Comparison of ENCODE assay signal across 13 cellular contexts in the genomic region with DNA sequence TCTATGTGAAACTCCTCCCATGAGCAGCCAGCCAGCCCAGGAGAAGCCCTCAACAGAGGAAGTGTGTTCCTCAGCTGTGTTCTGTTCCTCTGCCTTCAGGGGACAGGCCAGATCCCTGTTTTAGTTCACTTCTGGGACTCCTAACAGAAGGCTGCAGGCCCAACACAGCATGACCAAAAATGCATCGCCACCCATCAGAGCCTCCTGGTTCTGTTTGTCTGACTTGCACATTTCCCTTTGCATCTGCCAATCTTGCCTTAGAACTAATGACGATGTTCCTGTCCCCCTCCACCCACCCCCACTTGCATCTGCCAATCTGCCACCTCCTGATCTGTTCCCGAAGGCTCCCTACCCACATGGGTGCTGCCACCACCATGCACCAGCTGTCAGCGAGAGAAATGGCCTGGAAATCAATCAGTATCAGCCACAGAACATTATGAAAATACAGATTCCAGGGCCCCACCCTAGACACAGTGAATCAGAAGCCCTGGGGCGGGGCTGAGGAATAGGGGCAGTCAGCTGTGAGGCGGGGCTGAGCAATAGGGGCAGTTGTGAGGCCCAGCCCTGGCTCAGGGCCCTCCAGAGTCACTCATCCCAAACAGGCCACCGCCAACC. TPM values are rescaled to one million over a fixed set of nuclear protein-coding genes. Genes with fewer than 3 reads are reported as not detected.
DNase-seq lines count a peak whose midpoint lies in the region; TF ChIP-seq lines count a peak whose summit lies in the region.
"Had no signal": no experiment of that assay in that cellular context is flagged by ENCODE, and none has a peak within 500 bp of the region (broad histone marks: within the 10 kb centered on the region; RNA-seq: fewer than 3 reads in every experiment).

No MANE protein-coding gene starts in this region.

- peaks cover 6% of the 10 kb centered on the region for H3K27me3 Mint-ChIP-seq in endodermal cell (ENCODE audit: insufficient read depth)

- H3K9me3 ChIP-seq in endodermal cell (ENCODE audit: control insufficient read depth, low read length) (no peaks in the 10 kb centered on the region), sigmoid colon (no peaks in the 10 kb centered on the region), transverse colon (no peaks in the 10 kb centered on the region)
- H3K9me3 ChIP-seq: heart right ventricle, thoracic aorta had no signal

- peaks cover 16% of the 10 kb centered on the region for H3K36me3 Mint-ChIP-seq in endodermal cell (ENCODE audit: low read depth)

- H3K27ac ChIP-seq in endodermal cell (ENCODE audit: low read depth, low read length) (no peak overlapping the region), sigmoid colon (no peak overlapping the region), transverse colon (no peak overlapping the region)
- H3K27ac ChIP-seq: 22Rv1, heart right ventricle, thoracic aorta had no signal

- H3K4me3 Mint-ChIP-seq in endodermal cell = no peak overlapping the region

- H3K4me3 ChIP-seq in endodermal cell (ENCODE audit: low read length) (no peak overlapping the region), sigmoid colon (no peak overlapping the region), transverse colon (no peak overlapping the region)
- H3K4me3 ChIP-seq: heart right ventricle, thoracic aorta had no signal

- no peaks in the 10 kb centered on the region for H3K9me3 Mint-ChIP-seq in endodermal cell

- no peak for TF ChIP-seq POLR2A in sigmoid colon (IDR thresholded peaks at IDR 0.05)
- no peak for TF ChIP-seq POLR2A in transverse colon (IDR thresholded peaks at IDR 0.05)

- H3K4me1 Mint-ChIP-seq in endodermal cell = peaks cover 3% of the 10 kb centered on the region

- H3K4me1 ChIP-seq in endodermal cell (ENCODE audit: control insufficient read depth, insufficient read depth, low read length) (no peaks in the 10 kb centered on the region), sigmoid colon (peaks cover 0 to 13% (median 10%) of the 10 kb centered on the region in 4 donors), transverse colon (peaks cover 0 to 10% (median 2%) of the 10 kb centered on the region in 4 donors)

- H3K9ac ChIP-seq in endodermal cell (ENCODE audit: extremely low read depth, low read length, poor library complexity, severe bottlenecking) = no peak overlapping the region

- H3K27ac Mint-ChIP-seq in endodermal cell = no peak overlapping the region

- intact Hi-C loops in sigmoid colon (cut with DNase I) = no loop called here
- intact Hi-C loops in transverse colon (cut with DNase I; ENCODE audit: low total_unique reads) = no loop called here

- WGBS in endodermal cell (ENCODE audit: insufficient coverage in 1 of 2, insufficient read length in 1 of 2), 2 experiments = 89 to 100% methylated on average over 5 to 7 of the region's 7 CpGs
- 81 to 84% methylated on average over 7 of the region's 7 CpGs for WGBS in sigmoid colon, 2 donors
- WGBS in transverse colon (ENCODE audit: low coverage in 1 of 2), 2 donors = 86 to 90% methylated on average over 2 to 7 of the region's 7 CpGs

- no peak for TF ChIP-seq CTCF in endodermal cell (conservative IDR thresholded peaks at IDR 0.05)
- no peak for TF ChIP-seq CTCF in sigmoid colon (IDR thresholded peaks at IDR 0.05)
- TF ChIP-seq CTCF in transverse colon (IDR thresholded peaks at IDR 0.05) = no peak

- H3K27me3 ChIP-seq in endodermal cell (ENCODE audit: control insufficient read depth, insufficient read depth, low read length, poor library complexity, severe bottlenecking) (no peaks in the 10 kb centered on the region), sigmoid colon (no peaks in the 10 kb centered on the region), transverse colon (peaks cover 25% of the 10 kb centered on the region)

- in situ Hi-C loops in transverse colon (cut with MboI; ENCODE audit: low pct_ligation_motif_present in 1 of 4, low pct_unique_long_range_greater_than_20kb in 1 of 4, low sequenced_read_pairs in 3 of 4) = no loop called here

- TF ChIP-seq EP300 in sigmoid colon (IDR thresholded peaks at IDR 0.05) (no peak), transverse colon (IDR thresholded peaks at IDR 0.05; ENCODE audit: low read depth) (no peak)

- H3K36me3 ChIP-seq in endodermal cell (ENCODE audit: control insufficient read depth, insufficient read depth, low read length) (peaks cover 38% of the 10 kb centered on the region), sigmoid colon (peaks cover 0 to 37% (median 11%) of the 10 kb centered on the region in 4 donors), transverse colon (no peaks in the 10 kb centered on the region)

- peak; percentile 53 for DNase-seq in NCI-H2171 treated with DMSO at 0.1 percent for 48 hours (lab: John Stamatoyannopoulos, UW)
- DNase-seq in NCI-H2171 (lab: John Stamatoyannopoulos, UW) = no peak
- peak; percentile 2 for DNase-seq in NCI-H69 (lab: John Stamatoyannopoulos, UW)
- peak; percentile 52 for DNase-seq in endodermal cell
- DNase-seq in sigmoid colon = peak; percentile 29
- no peak for DNase-seq in NK-92 (lab: John Stamatoyannopoulos, UW; ENCODE audit: unreplicated experiment)
- no peak for DNase-seq in HCEC 1CT
- DNase-seq in transverse colon = no peak
- DNase-seq: heart right ventricle, NCI-H1105 treated with DMSO at 0.1 percent for 48 hours, OCI-M1 had no signal

RNA-seq across cellular contexts. Expression of a gene that starts 51.0 kb away (rescaled TPM):
- total RNA-seq in endodermal cell (10 to 100 TPM; 77.5 to 77.6 TPM), sigmoid colon (100 to 1,000 TPM; 125 to 153 (median 136) TPM), transverse colon (100 to 1,000 TPM in 3 of 4 donors, 10 to 100 TPM in 1; 31.6 to 124 (median 110) TPM)
- polyA plus RNA-seq in endodermal cell (2013, experiment 1 of 2) = 115 TPM
- 105 TPM for polyA plus RNA-seq in endodermal cell (2013, experiment 2 of 2)
- 10 to 100 TPM; 29.1 to 54.7 (median 30.0) TPM for polyA plus RNA-seq in sigmoid colon

Comparison
In these comparisons a context has a peak if more than half of its experiments do, and no peak if none do; other contexts are left out.
1. DNase-seq: peak in NCI-H2171 treated with DMSO at 0.1 percent for 48 hours (single experiment), NCI-H69 (single experiment), endodermal cell (single experiment) and sigmoid colon (single experiment); none in NCI-H2171 (single experiment), NK-92 (single experiment), HCEC 1CT (single experiment) and transverse colon (single experiment).